In genomic region chr3:124834723-124835718, GRCh38 we compare ENCODE assay signal across 1 cellular context.
TF ChIP-seq lines count a peak whose summit lies in the region.

No MANE protein-coding gene starts in this region.

TF ChIP-seq in IMR-90, 13 proteins besides CTCF, POLR2A, EP300 and RAD21 (continued from another document):
- no peak for TF ChIP-seq ELK1 (IDR thresholded peaks at IDR 0.05; ENCODE audit: borderline replicate concordance, low read depth, low read length)
